ENCODE assay signal across 24 cellular contexts in genomic region chr2:138565251-138565598, GRCh38.
"Had no signal": no experiment of that assay in that cellular context is flagged by ENCODE, and none has a peak within 500 bp of the region (broad histone marks: within the 10 kb centered on the region; RNA-seq: fewer than 3 reads in every experiment).

No MANE protein-coding gene starts in this region.

- H3K4me1 ChIP-seq: colonic mucosa, heart left ventricle, lower lobe of right lung, parathyroid adenoma, right atrium auricular region, stomach, tibial artery, upper lobe of left lung had no signal

- ATAC-seq: left cardiac atrium; mucosa of descending colon; natural killer cell treated with Interleukin-12 subunit alpha and Interleukin-12 subunit beta and Interleukin-15 and Interleukin-18, amount 100 ng/mL, for 72 hours; sciatic nerve; stimulated activated effector memory CD8-positive, alpha-beta T cell treated with anti-CD3 and anti-CD28 coated beads, Interleukin-12 subunit alpha, Interleukin-12 subunit beta, amount 100 ng/mL, for 72 hours had no signal

- H3K4me3 ChIP-seq: colonic mucosa, esophagus squamous epithelium, heart left ventricle, hepatocyte, left ventricle myocardium inferior, lower lobe of right lung, mucosa of descending colon, right atrium auricular region, stomach, tibial artery, upper lobe of left lung had no signal

- H3K79me2 ChIP-seq: hepatocyte, parathyroid adenoma had no signal

- DNase-seq: central memory CD4-positive, alpha-beta T cell; colonic mucosa; effector CD8-positive, alpha-beta T cell; endodermal cell; esophagus squamous epithelium; heart left ventricle; kidney; left cardiac atrium; left ventricle myocardium inferior; lower lobe of right lung; mucosa of descending colon; naive B cell; stimulated activated CD4-positive, alpha-beta T cell treated with anti-CD3 and anti-CD28 coated beads, Interleukin-2, amount 100 ng/mL, for 24 hours; stimulated activated CD4-positive, alpha-beta T cell treated with anti-CD3 and anti-CD28 coated beads, Interleukin-4, amount 100 ng/mL, for 24 hours; stimulated activated naive CD4-positive, alpha-beta T cell treated with Interleukin-2 at 50 U/mL for 16 hours; stomach; tibial artery; upper lobe of left lung had no signal

- H2AFZ ChIP-seq: hepatocyte, parathyroid adenoma had no signal

- H3K9me3 ChIP-seq: colonic mucosa, esophagus squamous epithelium, heart left ventricle, left ventricle myocardium inferior, lower lobe of right lung, mucosa of descending colon, right atrium auricular region, stomach, tibial artery, upper lobe of left lung had no signal

- H3K4me2 ChIP-seq: hepatocyte had no signal

- H3K27me3 ChIP-seq: colonic mucosa, esophagus squamous epithelium, heart left ventricle, hepatocyte, right atrium auricular region, stomach, tibial artery, upper lobe of left lung had no signal

- H3K27ac ChIP-seq: colonic mucosa, esophagus squamous epithelium, heart left ventricle, hepatocyte, left ventricle myocardium inferior, lower lobe of right lung, parathyroid adenoma, right atrium auricular region, stomach, tibial artery, upper lobe of left lung had no signal

- H3K9ac ChIP-seq: parathyroid adenoma had no signal
